ENCODE assay signal across 16 cellular contexts in genomic region chr2:120824246-120824645, GRCh38.
DNase-seq lines count a peak whose midpoint lies in the region; ATAC-seq and TF ChIP-seq lines count a peak whose summit lies in the region.
"Had no signal": no experiment of that assay in that cellular context is flagged by ENCODE, and none has a peak within 500 bp of the region (broad histone marks: within the 10 kb centered on the region; RNA-seq: fewer than 3 reads in every experiment).

No MANE protein-coding gene starts in this region.

- H3K9ac ChIP-seq in neural progenitor cell (no peak overlapping the region), Karpas-422 (ENCODE audit: low read length) (no peak overlapping the region)
- H3K9ac ChIP-seq: BLaER1 had no signal

- H3F3A ChIP-seq in neural progenitor cell (ENCODE audit: low read depth), result peaks cover 7% of the 10 kb centered on the region

- intact Hi-C loops in right cardiac atrium (cut with DNase I) (no loop called here), Right ventricle myocardium superior (cut with DNase I) (no loop called here), aorta (cut with DNase I) (no loop called here)

- H3K27ac Mint-ChIP-seq in WTC11, result peak overlapping the region; percentile 83; the same call in 1 of the 2 replicates
- peak overlapping the region; percentile 2 for H3K27ac Mint-ChIP-seq in neural progenitor cell
- H3K27ac Mint-ChIP-seq: CD14-positive monocyte; CD4-positive, alpha-beta memory T cell; IgD-negative memory B cell had no signal

- H3K27me3 ChIP-seq in right cardiac atrium (ENCODE audit: control insufficient read depth, insufficient read depth) (no peaks in the 10 kb centered on the region), neural progenitor cell (no peaks in the 10 kb centered on the region), aorta (ENCODE audit: control insufficient read depth in 1 of 2, insufficient read depth in 2 of 2, low read length in 1 of 2) (no peaks in the 10 kb centered on the region), Karpas-422 (ENCODE audit: low read length) (no peaks in the 10 kb centered on the region)
- H3K27me3 ChIP-seq: BLaER1 had no signal

- POLR2A ChIA-PET in WTC11 (lab: Charles Lee), result interaction anchor here (1.2 kb wide), 1 partner anchor 87 kb away, joined by 3 read pairs; no protein-coding TSS in a partner anchor

- H4K20me1 ChIP-seq in neural progenitor cell (ENCODE audit: low read depth) (peaks cover 100% of the 10 kb centered on the region), Karpas-422 (ENCODE audit: insufficient read depth, low read depth, low read length) (no peaks in the 10 kb centered on the region)
- H4K20me1 ChIP-seq: BLaER1 had no signal

- peaks cover 78% of the 10 kb centered on the region for H3K4me1 Mint-ChIP-seq in WTC11
- peaks cover 52% of the 10 kb centered on the region for H3K4me1 Mint-ChIP-seq in neural progenitor cell
- H3K4me1 Mint-ChIP-seq: CD14-positive monocyte; CD4-positive, alpha-beta memory T cell; IgD-negative memory B cell had no signal

- no peaks in the 10 kb centered on the region for H3K9me2 ChIP-seq in Karpas-422 (replicated peaks; ENCODE audit: insufficient read depth, low read length)

- no peak for TF ChIP-seq CTCF in WTC11 (IDR thresholded peaks at IDR 0.05)
- no peak for TF ChIP-seq CTCF in neural progenitor cell (IDR thresholded peaks at IDR 0.05)

- H3K27me3 Mint-ChIP-seq in WTC11 (ENCODE audit: low read depth) (no peaks in the 10 kb centered on the region), neural progenitor cell (ENCODE audit: insufficient read depth, low read depth) (peaks cover 10% of the 10 kb centered on the region)
- H3K27me3 Mint-ChIP-seq: IgD-negative memory B cell had no signal

- no peak overlapping the region for H3K27ac ChIP-seq in right cardiac atrium (ENCODE audit: low read length)
- H3K27ac ChIP-seq in neural progenitor cell, result no peak overlapping the region
- H3K27ac ChIP-seq in aorta (ENCODE audit: low read depth in 1 of 2, low read length in 2 of 2), result no peak overlapping the region
- H3K27ac ChIP-seq in Karpas-422 (ENCODE audit: low read length), result no peak overlapping the region
- H3K27ac ChIP-seq: BLaER1 had no signal

- peaks cover 2% of the 10 kb centered on the region; the same call in 1 of the 2 replicates for H3K36me3 Mint-ChIP-seq in WTC11
- H3K36me3 Mint-ChIP-seq in neural progenitor cell, result peaks cover 6% of the 10 kb centered on the region
- H3K36me3 Mint-ChIP-seq: CD14-positive monocyte; CD4-positive, alpha-beta memory T cell; IgD-negative memory B cell had no signal

- peaks cover 5% of the 10 kb centered on the region for H3K4me1 ChIP-seq in right cardiac atrium (ENCODE audit: control insufficient read depth, insufficient read depth, low read length)
- H3K4me1 ChIP-seq in neural progenitor cell, result peaks cover 23% of the 10 kb centered on the region
- H3K4me1 ChIP-seq in aorta (ENCODE audit: control insufficient read depth in 1 of 2, insufficient read depth in 2 of 2, low read length in 2 of 2), result no peaks in the 10 kb centered on the region
- H3K4me1 ChIP-seq in Karpas-422 (ENCODE audit: low read length), result no peaks in the 10 kb centered on the region

- H3K9me3 ChIP-seq in right cardiac atrium (ENCODE audit: control insufficient read depth, low read length) (no peaks in the 10 kb centered on the region), neural progenitor cell (ENCODE audit: low read depth) (no peaks in the 10 kb centered on the region), aorta (ENCODE audit: control insufficient read depth, low read length) (no peaks in the 10 kb centered on the region), Karpas-422 (ENCODE audit: low read length) (no peaks in the 10 kb centered on the region)
- H3K9me3 ChIP-seq: BLaER1 had no signal

- H3K4me3 ChIP-seq in right cardiac atrium (ENCODE audit: low read length) (no peak overlapping the region), neural progenitor cell (no peak overlapping the region), aorta (ENCODE audit: low read length in 2 of 2) (no peak overlapping the region), Karpas-422 (ENCODE audit: low read length) (no peak overlapping the region)
- H3K4me3 ChIP-seq: BLaER1 had no signal

- H2AFZ ChIP-seq in neural progenitor cell (replicated peaks), result no peak overlapping the region
- H2AFZ ChIP-seq in Karpas-422 (ENCODE audit: low read length), result no peak overlapping the region

- WGBS in right cardiac atrium, result 96% methylated on average over 8 of the region's 8 CpGs
- WGBS in aorta, 2 donors, result 98 to 100% methylated on average over 8 of the region's 8 CpGs

- ATAC-seq in right cardiac atrium, result no peak
- ATAC-seq in Right ventricle myocardium superior (ENCODE audit: poor library complexity), result no peak
- no peak for ATAC-seq in WTC11
- ATAC-seq in aorta (ENCODE audit: low FRiP score), result no peak
- ATAC-seq in GM18519 (IDR thresholded peaks at IDR 0.05; ENCODE audit: low FRiP score, unreplicated experiment), result no peak
- ATAC-seq in HG03354 (IDR thresholded peaks at IDR 0.05; ENCODE audit: poor library complexity, severe bottlenecking, unreplicated experiment), result no peak

- H3K36me3 ChIP-seq in neural progenitor cell, result no peaks in the 10 kb centered on the region
- H3K36me3 ChIP-seq in aorta (ENCODE audit: control insufficient read depth in 1 of 2, insufficient read depth in 2 of 2, low read length in 1 of 2), result no peaks in the 10 kb centered on the region
- no peaks in the 10 kb centered on the region for H3K36me3 ChIP-seq in Karpas-422 (ENCODE audit: insufficient read depth, low read length)
- H3K36me3 ChIP-seq: BLaER1 had no signal

- CTCF ChIA-PET in WTC11 (lab: Charles Lee), result interaction anchor here (1.0 to 1.2 kb wide), 2 partner anchors 9 to 76 kb away, joined by 3 read pairs; no protein-coding TSS in a partner anchor

- no peak overlapping the region for H3K4me2 ChIP-seq in neural progenitor cell
- no peak overlapping the region for H3K4me2 ChIP-seq in Karpas-422 (ENCODE audit: low read depth, low read length, poor library complexity, severe bottlenecking)
- H3K4me2 ChIP-seq: BLaER1 had no signal

- peaks cover 51% of the 10 kb centered on the region for H3K79me2 ChIP-seq in neural progenitor cell (ENCODE audit: low read depth)
- H3K79me2 ChIP-seq in Karpas-422 (ENCODE audit: low read length), result no peaks in the 10 kb centered on the region

- H3K4me3 Mint-ChIP-seq in WTC11 (no peak overlapping the region), neural progenitor cell (no peak overlapping the region)
- H3K4me3 Mint-ChIP-seq: CD4-positive, alpha-beta memory T cell; IgD-negative memory B cell had no signal

- peak in 2 of 3 donors; percentile 6 to 16 for DNase-seq in right cardiac atrium
- no peak for DNase-seq in Right ventricle myocardium superior
- no peak for DNase-seq in WTC11 (ENCODE audit: low spot score)
- no peak for DNase-seq in neural progenitor cell (ENCODE audit: low spot score)
- peak; percentile 22 to 55 for DNase-seq in aorta
- DNase-seq in Karpas-422, result no peak
- DNase-seq: 8988T; CD4-positive, alpha-beta memory T cell; DMS79 treated with DMSO at 0.1 percent for 48 hours; GF-D8; HCEC 1CT had no signal

- no peaks in the 10 kb centered on the region for H3K9me3 Mint-ChIP-seq in WTC11
- H3K9me3 Mint-ChIP-seq in neural progenitor cell, result no peaks in the 10 kb centered on the region
- H3K9me3 Mint-ChIP-seq: CD14-positive monocyte; CD4-positive, alpha-beta memory T cell; IgD-negative memory B cell had no signal

TF ChIP-seq in WTC11, 78 proteins besides CTCF, POLR2A, EP300 and RAD21:
- TF ChIP-seq, protein P1, sequence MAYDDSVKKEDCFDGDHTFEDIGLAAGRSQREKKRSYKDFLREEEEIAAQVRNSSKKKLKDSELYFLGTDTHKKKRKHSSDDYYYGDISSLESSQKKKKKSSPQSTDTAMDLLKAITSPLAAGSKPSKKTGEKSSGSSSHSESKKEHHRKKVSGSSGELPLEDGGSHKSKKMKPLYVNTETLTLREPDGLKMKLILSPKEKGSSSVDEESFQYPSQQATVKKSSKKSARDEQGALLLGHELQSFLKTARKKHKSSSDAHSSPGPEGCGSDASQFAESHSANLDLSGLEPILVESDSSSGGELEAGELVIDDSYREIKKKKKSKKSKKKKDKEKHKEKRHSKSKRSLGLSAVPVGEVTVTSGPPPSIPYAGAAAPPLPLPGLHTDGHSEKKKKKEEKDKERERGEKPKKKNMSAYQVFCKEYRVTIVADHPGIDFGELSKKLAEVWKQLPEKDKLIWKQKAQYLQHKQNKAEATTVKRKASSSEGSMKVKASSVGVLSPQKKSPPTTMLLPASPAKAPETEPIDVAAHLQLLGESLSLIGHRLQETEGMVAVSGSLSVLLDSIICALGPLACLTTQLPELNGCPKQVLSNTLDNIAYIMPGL (CRISPR knock-in tag; IDR thresholded peaks at IDR 0.05), result no peak
- TF ChIP-seq ELF4 (CRISPR knock-in tag; IDR thresholded peaks at IDR 0.05; ENCODE audit: low read depth) (no peak), CBFB (CRISPR knock-in tag; IDR thresholded peaks at IDR 0.05; ENCODE audit: low read depth) (no peak), ZNF121 (CRISPR knock-in tag; IDR thresholded peaks at IDR 0.05) (no peak)

Comparison
In these comparisons a context has a peak if more than half of its experiments do, and no peak if none do; other contexts are left out.
1. DNase-seq: peak in right cardiac atrium (2 of 3) and aorta (2 of 2); none in Right ventricle myocardium superior (single experiment), WTC11 (single experiment), neural progenitor cell (single experiment) and Karpas-422 (single experiment).